In the genomic region with DNA sequence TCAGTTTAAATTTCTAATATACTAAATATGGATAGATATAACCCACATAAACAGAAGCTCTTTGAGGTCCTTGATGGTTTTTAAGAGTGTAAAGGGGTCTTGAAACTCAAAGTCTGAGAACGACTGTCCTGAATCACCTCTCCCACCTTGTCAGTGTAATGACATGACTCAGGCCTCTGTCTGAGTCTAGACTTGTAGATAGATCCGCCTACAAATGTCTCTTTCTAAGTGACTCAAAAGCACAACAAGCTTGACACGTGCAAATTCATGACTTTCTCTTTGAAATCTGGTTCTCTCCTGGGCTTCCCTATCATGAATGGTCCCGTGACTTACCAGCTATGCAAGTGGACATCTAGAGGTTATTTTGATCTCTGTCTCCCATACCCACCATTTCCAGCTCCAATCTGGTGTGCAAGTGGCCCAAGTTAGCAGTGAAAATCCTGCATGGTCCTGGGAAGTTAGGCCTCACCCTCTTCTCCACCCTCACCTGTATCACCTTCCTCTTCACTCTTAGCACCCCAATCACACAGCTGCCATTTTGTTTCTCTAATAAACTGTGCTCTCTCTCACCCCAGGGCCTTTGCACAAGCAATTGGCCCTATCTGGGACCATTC, we compare ENCODE assay signal across 12 cellular contexts. TPM values are rescaled to one million over a fixed set of nuclear protein-coding genes. Genes with fewer than 3 reads are reported as not detected.
DNase-seq lines count a peak whose midpoint lies in the region; ATAC-seq lines count a peak whose summit lies in the region.
"Not testable (repeated sequence)": the region's sequence is repeated elsewhere in the genome, so short reads cannot be mapped to it uniquely, and the experiment has no call there.
"Had no signal": no experiment of that assay in that cellular context is flagged by ENCODE, and none has a peak within 500 bp of the region (broad histone marks: within the 10 kb centered on the region; RNA-seq: fewer than 3 reads in every experiment).

No MANE protein-coding gene starts in this region.

- DNase-seq in A172 (ENCODE audit: low spot score), result peak; percentile 33
- DNase-seq in activated CD4-positive, alpha-beta T cell treated with anti-CD3 and anti-CD28 coated beads for 48 hours, result peak; percentile 37
- not testable (repeated sequence) for DNase-seq in activated naive CD8-positive, alpha-beta T cell treated with anti-CD3 and anti-CD28 coated beads, Interleukin-2, amount 50 U/mL, for 24 hours; naive thymus-derived CD4-positive, alpha-beta T cell

- not testable (repeated sequence) for H3K36me3 ChIP-seq in naive thymus-derived CD4-positive, alpha-beta T cell (ENCODE audit: control insufficient read depth in 2 of 3, insufficient read depth in 3 of 3, low read length in 3 of 3)

- peaks cover 81% of the 10 kb centered on the region for H3K4me1 Mint-ChIP-seq in activated naive CD8-positive, alpha-beta T cell treated with anti-CD3 and anti-CD28 coated beads, Interleukin-2, amount 50 U/mL, for 24 hours
- H3K4me1 Mint-ChIP-seq in naive thymus-derived CD4-positive, alpha-beta T cell, result peaks cover 51 to 85% (median 71%) of the 10 kb centered on the region in 7 donors

- H3K27ac ChIP-seq in naive thymus-derived CD4-positive, alpha-beta T cell (ENCODE audit: low read depth, low read length), result not testable (repeated sequence)

- CTCF ChIA-PET in naive thymus-derived CD4-positive, alpha-beta T cell (lab: Charles Lee), result interaction anchor here (0.5 to 0.6 kb wide), 2 partner anchors 72 to 80 kb away, joined by 3 read pairs; no protein-coding TSS in a partner anchor

- H3K27me3 ChIP-seq in naive thymus-derived CD4-positive, alpha-beta T cell (ENCODE audit: control insufficient read depth in 2 of 2, insufficient read depth in 2 of 2, low read length in 2 of 2), result not testable (repeated sequence)

- POLR2A ChIA-PET in naive thymus-derived CD4-positive, alpha-beta T cell (lab: Charles Lee), result interaction anchor here (0.5 to 1.7 kb wide), 4 partner anchors 73 to 1840 kb away, joined by 3 to 6 read pairs (median 5); a partner anchor contains a TSS

- not testable (repeated sequence) for H3K9me3 Mint-ChIP-seq in activated naive CD8-positive, alpha-beta T cell treated with anti-CD3 and anti-CD28 coated beads, Interleukin-2, amount 50 U/mL, for 24 hours; naive thymus-derived CD4-positive, alpha-beta T cell

- not testable (repeated sequence) for H3K4me3 Mint-ChIP-seq in activated naive CD8-positive, alpha-beta T cell treated with anti-CD3 and anti-CD28 coated beads, Interleukin-2, amount 50 U/mL, for 24 hours
- peak overlapping the region in 3 of 10 donors; percentile 16 to 23 (median 21) for H3K4me3 Mint-ChIP-seq in naive thymus-derived CD4-positive, alpha-beta T cell

- H3K4me3 ChIP-seq in naive thymus-derived CD4-positive, alpha-beta T cell (ENCODE audit: low read length), result not testable (repeated sequence)

- H3K9me3 ChIP-seq in naive thymus-derived CD4-positive, alpha-beta T cell (ENCODE audit: control insufficient read depth in 2 of 3, low read length in 3 of 3), result not testable (repeated sequence)

- peak overlapping the region; percentile 82 for H3K27ac Mint-ChIP-seq in activated naive CD8-positive, alpha-beta T cell treated with anti-CD3 and anti-CD28 coated beads, Interleukin-2, amount 50 U/mL, for 24 hours
- peak overlapping the region in 7 of 9 donors; percentile 45 to 94 (median 81) for H3K27ac Mint-ChIP-seq in naive thymus-derived CD4-positive, alpha-beta T cell

- ATAC-seq in GM18861 (IDR thresholded peaks at IDR 0.05; ENCODE audit: unreplicated experiment) (peak; percentile 28), GM21576 (IDR thresholded peaks at IDR 0.05; ENCODE audit: unreplicated experiment) (peak; percentile 28), HG02938 (IDR thresholded peaks at IDR 0.05; ENCODE audit: unreplicated experiment) (peak; percentile 41), HG03520 (IDR thresholded peaks at IDR 0.05; ENCODE audit: unreplicated experiment) (peak; percentile 54)
- peak; percentile 81 for ATAC-seq in activated naive CD8-positive, alpha-beta T cell treated with anti-CD3 and anti-CD28 coated beads, Interleukin-2, amount 50 U/mL, for 24 hours
- ATAC-seq in naive thymus-derived CD4-positive, alpha-beta T cell, result not testable (repeated sequence)

- H3K4me1 ChIP-seq in naive thymus-derived CD4-positive, alpha-beta T cell (ENCODE audit: control insufficient read depth in 2 of 2, insufficient read depth in 2 of 2, low read length in 2 of 2), result peaks cover 43 to 51% of the 10 kb centered on the region in 2 donors

- H3K27me3 Mint-ChIP-seq in activated naive CD8-positive, alpha-beta T cell treated with anti-CD3 and anti-CD28 coated beads, Interleukin-2, amount 50 U/mL, for 24 hours; naive thymus-derived CD4-positive, alpha-beta T cell: not testable (repeated sequence)

- intact Hi-C loops in naive thymus-derived CD4-positive, alpha-beta T cell (cut with micrococcal nuclease), result loop anchor here (5.0 to 10.0 kb wide), 3 partner anchors 33 to 1649 kb away; a partner anchor contains a TSS

- H3K36me3 Mint-ChIP-seq in activated naive CD8-positive, alpha-beta T cell treated with anti-CD3 and anti-CD28 coated beads, Interleukin-2, amount 50 U/mL, for 24 hours (ENCODE audit: low read depth), result not testable (repeated sequence)
- peaks cover 0 to 14% (median 0%) of the 10 kb centered on the region in 5 donors for H3K36me3 Mint-ChIP-seq in naive thymus-derived CD4-positive, alpha-beta T cell

RNA-seq across cellular contexts. Expression of a gene that starts 20.9 kb away (rescaled TPM):
- total RNA-seq in A172 (2014; rRNA removed; shearing (Covaris generic)), result 1.0 TPM in 1 of 2 replicates, not detected in the other
- not detected for total RNA-seq in naive thymus-derived CD4-positive, alpha-beta T cell
- polyA plus RNA-seq in naive thymus-derived CD4-positive, alpha-beta T cell, result not detected
- total RNA-seq: chondrocyte, glomerular endothelial cell, GM23338, SK-MEL-5 had no signal
